Comparison of ENCODE assay signal across 18 cellular contexts in genomic region chr10:119755446-119755845, GRCh38.
"Had no signal": no experiment of that assay in that cellular context is flagged by ENCODE, and none has a peak within 500 bp of the region (broad histone marks: within the 10 kb centered on the region; RNA-seq: fewer than 3 reads in every experiment).

No MANE protein-coding gene starts in this region.

- H3K9me3 Mint-ChIP-seq: activated CD4-positive, alpha-beta memory T cell treated with anti-CD3 and anti-CD28 coated beads, Interleukin-2, amount 10 ng/mL, durations not matched to agents 7 days and 5 days; activated T-cell treated with anti-CD3 and anti-CD28 coated beads, Interleukin-2, amount 50 U/mL, for 72 hours; nephron; stimulated activated naive CD8-positive, alpha-beta T cell treated with anti-CD3 and anti-CD28 coated beads, Interleukin-15, amount 100 ng/mL, for 72 hours had no signal

- H3K4me3 ChIP-seq: dorsolateral prefrontal cortex, heart right ventricle, left lung, testis, uterus had no signal

- H3K27ac ChIP-seq: dorsolateral prefrontal cortex, heart right ventricle, left lung, testis, WERI-Rb-1 had no signal

- H3K36me3 ChIP-seq: left lung, uterus had no signal

- H3K9me3 ChIP-seq: heart right ventricle, left lung, testis, uterus had no signal

- DNase-seq: activated CD4-positive, alpha-beta memory T cell treated with anti-CD3 and anti-CD28 coated beads, Interleukin-2, amount 10 ng/mL, durations not matched to agents 7 days and 5 days; activated CD4-positive, alpha-beta T cell treated with anti-CD3 and anti-CD28 coated beads for 36 hours; activated T-cell treated with anti-CD3 and anti-CD28 coated beads, Interleukin-2, amount 50 U/mL, for 72 hours; cerebellar nuclear complex; dorsolateral prefrontal cortex; foreskin melanocyte; heart right ventricle; left lung; stimulated activated CD4-positive, alpha-beta T cell treated with anti-CD3 and anti-CD28 coated beads, Interleukin-15, amount 100 ng/mL, for 24 hours; stimulated activated CD4-positive, alpha-beta T cell treated with anti-CD3 and anti-CD28 coated beads, Interleukin-4, amount 100 ng/mL, for 24 hours; stimulated activated naive CD8-positive, alpha-beta T cell treated with anti-CD3 and anti-CD28 coated beads, Interleukin-15, amount 100 ng/mL, for 72 hours; testis; uterus; WERI-Rb-1 had no signal

- H3K27ac Mint-ChIP-seq: activated CD4-positive, alpha-beta memory T cell treated with anti-CD3 and anti-CD28 coated beads, Interleukin-2, amount 10 ng/mL, durations not matched to agents 7 days and 5 days; activated CD4-positive, alpha-beta T cell treated with anti-CD3 and anti-CD28 coated beads for 36 hours; activated T-cell treated with anti-CD3 and anti-CD28 coated beads, Interleukin-2, amount 50 U/mL, for 72 hours; stimulated activated naive CD8-positive, alpha-beta T cell treated with anti-CD3 and anti-CD28 coated beads, Interleukin-15, amount 100 ng/mL, for 72 hours had no signal

- FAIRE-seq: endometrium, keratinocyte had no signal

- H3K27me3 Mint-ChIP-seq: activated CD4-positive, alpha-beta memory T cell treated with anti-CD3 and anti-CD28 coated beads, Interleukin-2, amount 10 ng/mL, durations not matched to agents 7 days and 5 days; activated CD4-positive, alpha-beta T cell treated with anti-CD3 and anti-CD28 coated beads for 36 hours; stimulated activated naive CD8-positive, alpha-beta T cell treated with anti-CD3 and anti-CD28 coated beads, Interleukin-15, amount 100 ng/mL, for 72 hours had no signal

- H3K4me1 ChIP-seq: testis had no signal

- H3K4me3 Mint-ChIP-seq: activated CD4-positive, alpha-beta memory T cell treated with anti-CD3 and anti-CD28 coated beads, Interleukin-2, amount 10 ng/mL, durations not matched to agents 7 days and 5 days; activated CD4-positive, alpha-beta T cell treated with anti-CD3 and anti-CD28 coated beads for 36 hours; activated T-cell treated with anti-CD3 and anti-CD28 coated beads, Interleukin-2, amount 50 U/mL, for 72 hours; stimulated activated naive CD8-positive, alpha-beta T cell treated with anti-CD3 and anti-CD28 coated beads, Interleukin-15, amount 100 ng/mL, for 72 hours had no signal

- ATAC-seq: activated CD4-positive, alpha-beta T cell treated with anti-CD3 and anti-CD28 coated beads for 36 hours; activated T-cell treated with anti-CD3 and anti-CD28 coated beads, Interleukin-2, amount 50 U/mL, for 72 hours; esophagus mucosa; heart right ventricle; left lung; stimulated activated naive CD8-positive, alpha-beta T cell treated with anti-CD3 and anti-CD28 coated beads, Interleukin-15, amount 100 ng/mL, for 72 hours had no signal

- H3K27me3 ChIP-seq: dorsolateral prefrontal cortex, heart right ventricle, left lung, testis, uterus had no signal
